In the genomic region with DNA sequence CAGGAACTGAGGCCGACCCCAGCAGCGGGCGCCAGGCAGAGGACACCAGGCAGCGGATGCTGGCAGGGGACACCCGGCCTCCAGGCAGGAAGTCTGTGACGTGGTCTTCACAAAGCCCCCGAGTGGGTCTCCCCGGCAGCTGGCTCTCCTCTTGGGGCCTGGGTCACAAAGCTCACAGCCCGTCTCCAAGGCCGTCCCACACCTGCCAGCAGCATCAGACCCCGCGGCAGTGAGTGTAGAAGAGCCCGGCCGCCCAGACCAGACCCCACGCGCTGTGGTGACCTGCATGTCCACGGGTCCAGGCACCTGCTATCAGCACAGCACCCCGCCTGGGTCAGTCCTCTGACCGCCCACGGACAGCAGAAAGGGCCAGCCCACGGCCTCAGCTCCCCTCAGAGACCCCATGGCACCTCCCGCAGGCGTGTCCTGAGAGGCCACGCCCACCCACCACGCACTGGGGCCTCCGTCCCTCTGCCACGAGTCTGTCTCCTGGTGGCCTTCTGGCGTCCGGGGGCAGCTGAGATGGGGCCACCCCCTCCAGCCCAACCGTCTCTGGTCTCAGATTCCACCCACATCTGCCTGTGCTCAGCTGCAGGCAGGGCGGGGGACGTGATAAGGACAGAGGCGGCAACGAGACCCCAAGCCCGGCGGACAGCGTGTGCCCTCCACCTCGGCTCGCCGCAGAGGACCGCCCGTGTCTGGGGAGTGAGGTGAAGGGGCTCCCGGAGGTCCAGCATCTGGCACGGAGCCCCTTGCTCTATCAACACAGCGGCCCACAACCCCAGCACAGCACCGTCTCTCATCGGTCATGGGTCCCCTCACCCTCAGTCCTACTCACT, we compare ENCODE assay signal across 2 cellular contexts.
TF ChIP-seq lines count a peak whose summit lies in the region.

No MANE protein-coding gene starts in this region.

TF ChIP-seq in HepG2, 621 proteins besides CTCF, POLR2A, EP300 and RAD21:
- TF ChIP-seq, protein P1, sequence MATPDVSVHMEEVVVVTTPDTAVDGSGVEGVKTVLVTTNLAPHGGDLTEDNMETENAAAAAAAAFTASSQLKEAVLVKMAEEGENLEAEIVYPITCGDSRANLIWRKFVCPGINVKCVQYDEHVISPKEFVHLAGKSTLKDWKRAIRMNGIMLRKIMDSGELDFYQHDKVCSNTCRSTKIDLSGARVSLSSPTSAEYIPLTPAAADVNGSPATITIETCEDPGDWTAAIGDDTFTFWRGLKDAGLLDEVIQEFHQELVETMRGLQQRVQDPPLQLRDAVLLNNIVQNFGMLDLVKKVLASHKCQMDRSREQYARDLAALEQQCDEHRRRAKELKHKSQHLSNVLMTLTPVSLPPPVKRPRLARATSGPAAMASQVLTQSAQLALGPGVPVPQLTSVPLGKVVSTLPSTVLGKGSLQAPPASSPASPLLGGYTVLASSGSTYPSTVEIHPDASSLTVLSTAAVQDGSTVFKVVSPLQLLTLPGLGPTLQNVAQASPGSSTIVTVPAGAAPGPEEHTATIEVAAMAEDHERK (CRISPR knock-in tag; IDR thresholded peaks at IDR 0.05; ENCODE audit: low read depth): no peak
- TF ChIP-seq ZFP36L1 (CRISPR knock-in tag; IDR thresholded peaks at IDR 0.05): no peak
- TF ChIP-seq FOXP1 (IDR thresholded peaks at IDR 0.05): no peak
- TF ChIP-seq FOXP1 (CRISPR knock-in tag; IDR thresholded peaks at IDR 0.05): no peak
- peak; percentile 23 for TF ChIP-seq AGO2 (optimal IDR thresholded peaks at IDR 0.05; ENCODE audit: low read depth, low read length)
- TF ChIP-seq ZNF761 (CRISPR knock-in tag; conservative IDR thresholded peaks at IDR 0.05): no peak
- TF ChIP-seq, protein P2, sequence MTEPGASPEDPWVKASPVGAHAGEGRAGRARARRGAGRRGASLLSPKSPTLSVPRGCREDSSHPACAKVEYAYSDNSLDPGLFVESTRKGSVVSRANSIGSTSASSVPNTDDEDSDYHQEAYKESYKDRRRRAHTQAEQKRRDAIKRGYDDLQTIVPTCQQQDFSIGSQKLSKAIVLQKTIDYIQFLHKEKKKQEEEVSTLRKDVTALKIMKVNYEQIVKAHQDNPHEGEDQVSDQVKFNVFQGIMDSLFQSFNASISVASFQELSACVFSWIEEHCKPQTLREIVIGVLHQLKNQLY (CRISPR knock-in tag; IDR thresholded peaks at IDR 0.05): no peak

TF ChIP-seq in GM12891, 5 proteins besides CTCF, POLR2A, EP300 and RAD21:
- TF ChIP-seq TAF1 (IDR thresholded peaks at IDR 0.05; ENCODE audit: low read depth, low read length): no peak
